Comparison of ENCODE assay signal across 12 cellular contexts in the genomic region with DNA sequence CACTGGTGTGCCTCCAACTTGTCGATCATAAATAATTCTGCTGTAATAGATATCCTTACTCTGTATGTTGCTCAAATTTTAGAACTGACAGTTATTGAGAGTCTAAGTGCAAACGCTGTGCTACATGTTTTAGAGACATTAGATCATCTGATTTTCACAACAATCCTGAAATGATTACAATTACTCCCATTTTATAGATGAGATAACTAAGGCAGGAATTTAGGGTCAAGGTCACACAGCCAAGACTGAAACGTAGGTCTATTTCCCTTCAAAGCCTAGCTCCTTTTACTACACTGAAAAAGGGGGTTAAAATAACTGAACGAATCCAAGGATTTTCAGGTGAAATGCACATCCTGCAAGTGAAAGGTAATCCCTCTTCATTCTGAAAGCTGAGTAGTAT. TPM values are rescaled to one million over a fixed set of nuclear protein-coding genes. Genes with fewer than 3 reads are reported as not detected.
DNase-seq lines count a peak whose midpoint lies in the region; ATAC-seq and TF ChIP-seq lines count a peak whose summit lies in the region.
"Had no signal": no experiment of that assay in that cellular context is flagged by ENCODE, and none has a peak within 500 bp of the region (broad histone marks: within the 10 kb centered on the region; RNA-seq: fewer than 3 reads in every experiment).

No MANE protein-coding gene starts in this region.

- peaks cover 36% of the 10 kb centered on the region for H3K4me1 Mint-ChIP-seq in activated CD4-positive, alpha-beta T cell treated with anti-CD3 and anti-CD28 coated beads for 36 hours
- H3K4me1 Mint-ChIP-seq in activated CD4-positive, alpha-beta T cell treated with anti-CD3 and anti-CD28 coated beads, Interleukin-2, amount 10 ng/mL, durations not matched to agents 7 days and 5 days: peaks cover 32% of the 10 kb centered on the region

- H3K27me3 ChIP-seq in skeletal muscle tissue (ENCODE audit: control insufficient read depth in 3 of 3, insufficient read depth in 3 of 3, low read length in 3 of 3): no peaks in the 10 kb centered on the region
- H3K27me3 ChIP-seq: upper lobe of right lung had no signal

- H3K9me3 ChIP-seq in SK-N-MC (ENCODE audit: low read depth, low read length) (no peaks in the 10 kb centered on the region), skeletal muscle tissue (ENCODE audit: control insufficient read depth in 3 of 3, low read length in 3 of 3) (no peaks in the 10 kb centered on the region)
- H3K9me3 ChIP-seq: upper lobe of right lung had no signal

- no peak for DNase-seq in activated CD4-positive, alpha-beta T cell treated with anti-CD3 and anti-CD28 coated beads for 36 hours
- DNase-seq in activated CD4-positive, alpha-beta T cell treated with anti-CD3 and anti-CD28 coated beads, Interleukin-2, amount 10 ng/mL, durations not matched to agents 7 days and 5 days: no peak
- DNase-seq in SK-N-MC (ENCODE audit: low read depth, low spot score) (no peak), fibroblast of the aortic adventitia (ENCODE audit: low read depth) (no peak), DMS79 treated with DMSO at 0.1 percent for 48 hours (lab: John Stamatoyannopoulos, UW) (no peak), 8988T (no peak)
- DNase-seq: activated CD8-positive, alpha-beta memory T cell treated with anti-CD3 and anti-CD28 coated beads, Interleukin-2, amount 10 ng/mL, durations not matched to agents 7 days and 5 days; NCI-H1694; SIG-M5; upper lobe of right lung had no signal

- H3K27me3 Mint-ChIP-seq in activated CD4-positive, alpha-beta T cell treated with anti-CD3 and anti-CD28 coated beads for 36 hours: no peaks in the 10 kb centered on the region
- H3K27me3 Mint-ChIP-seq in activated CD4-positive, alpha-beta T cell treated with anti-CD3 and anti-CD28 coated beads, Interleukin-2, amount 10 ng/mL, durations not matched to agents 7 days and 5 days: no peaks in the 10 kb centered on the region
- H3K27me3 Mint-ChIP-seq: activated CD8-positive, alpha-beta memory T cell treated with anti-CD3 and anti-CD28 coated beads, Interleukin-2, amount 10 ng/mL, durations not matched to agents 7 days and 5 days had no signal

- peak overlapping the region; percentile 89 for H3K4me3 Mint-ChIP-seq in activated CD4-positive, alpha-beta T cell treated with anti-CD3 and anti-CD28 coated beads for 36 hours
- no peak overlapping the region for H3K4me3 Mint-ChIP-seq in activated CD4-positive, alpha-beta T cell treated with anti-CD3 and anti-CD28 coated beads, Interleukin-2, amount 10 ng/mL, durations not matched to agents 7 days and 5 days

- no peak for TF ChIP-seq CTCF in fibroblast of the aortic adventitia (IDR thresholded peaks at IDR 0.05; ENCODE audit: insufficient read depth, low read length)

- H3K4me3 ChIP-seq in SK-N-MC (peak overlapping the region; percentile 87), fibroblast of the aortic adventitia (ENCODE audit: low read depth, low read length) (peak overlapping the region; percentile 88), skeletal muscle tissue (ENCODE audit: low read length in 3 of 3) (peak overlapping the region; percentile 15 to 99 (median 86))

- ATAC-seq in activated CD4-positive, alpha-beta T cell treated with anti-CD3 and anti-CD28 coated beads for 36 hours: no peak
- ATAC-seq in HG03439 (IDR thresholded peaks at IDR 0.05; ENCODE audit: unreplicated experiment): no peak
- ATAC-seq: activated CD8-positive, alpha-beta memory T cell treated with anti-CD3 and anti-CD28 coated beads, Interleukin-2, amount 10 ng/mL, durations not matched to agents 7 days and 5 days; upper lobe of right lung had no signal

- POLR2A ChIA-PET in activated CD4-positive, alpha-beta T cell treated with anti-CD3 and anti-CD28 coated beads for 36 hours (lab: Charles Lee): interaction anchor here (0.6 kb wide), 1 partner anchor 253 kb away, joined by 4 read pairs; no protein-coding TSS in a partner anchor
- POLR2A ChIA-PET in activated CD4-positive, alpha-beta T cell treated with anti-CD3 and anti-CD28 coated beads, Interleukin-2, amount 10 ng/mL, durations not matched to agents 7 days and 5 days (lab: Charles Lee): no interaction called here

- H3K9ac ChIP-seq in SK-N-MC (ENCODE audit: insufficient read length) (no peak overlapping the region), skeletal muscle tissue (ENCODE audit: low read depth in 1 of 3, low read length in 3 of 3) (peak overlapping the region; percentile 91 to 99 (median 97))

- intact Hi-C loops in activated CD4-positive, alpha-beta T cell treated with anti-CD3 and anti-CD28 coated beads for 36 hours (cut with DNase I, micrococcal nuclease): loop anchor here (10.0 kb wide), 2 partner anchors 299 to 1099 kb away; partner anchors contain the start of genes POGK (in 1 of the 2) and RCSD1 (in 1 of the 2)

- no peak overlapping the region for H3K27ac ChIP-seq in SK-N-MC
- peak overlapping the region; percentile 91 for H3K27ac ChIP-seq in skeletal muscle tissue (ENCODE audit: low read depth, low read length)

- H3K4me1 ChIP-seq in skeletal muscle tissue (ENCODE audit: control insufficient read depth in 3 of 3, insufficient read depth in 3 of 3, low read length in 3 of 3): peaks cover 6 to 19% (median 13%) of the 10 kb centered on the region in 3 donors

- no peak overlapping the region for H3K27ac Mint-ChIP-seq in activated CD4-positive, alpha-beta T cell treated with anti-CD3 and anti-CD28 coated beads for 36 hours
- H3K27ac Mint-ChIP-seq in activated CD4-positive, alpha-beta T cell treated with anti-CD3 and anti-CD28 coated beads, Interleukin-2, amount 10 ng/mL, durations not matched to agents 7 days and 5 days: no peak overlapping the region

- H3K36me3 ChIP-seq in SK-N-MC (ENCODE audit: insufficient read depth, low read length) (no peaks in the 10 kb centered on the region), skeletal muscle tissue (ENCODE audit: control insufficient read depth in 3 of 3, insufficient read depth in 3 of 3, low read length in 3 of 3) (no peaks in the 10 kb centered on the region)
- H3K36me3 ChIP-seq: upper lobe of right lung had no signal

- no peaks in the 10 kb centered on the region for H3K36me3 Mint-ChIP-seq in activated CD4-positive, alpha-beta T cell treated with anti-CD3 and anti-CD28 coated beads for 36 hours (ENCODE audit: low read depth)
- peaks cover 4% of the 10 kb centered on the region for H3K36me3 Mint-ChIP-seq in activated CD4-positive, alpha-beta T cell treated with anti-CD3 and anti-CD28 coated beads, Interleukin-2, amount 10 ng/mL, durations not matched to agents 7 days and 5 days (ENCODE audit: low read depth)

- no peaks in the 10 kb centered on the region for H3K9me3 Mint-ChIP-seq in activated CD4-positive, alpha-beta T cell treated with anti-CD3 and anti-CD28 coated beads for 36 hours (ENCODE audit: low read depth)
- H3K9me3 Mint-ChIP-seq in activated CD4-positive, alpha-beta T cell treated with anti-CD3 and anti-CD28 coated beads, Interleukin-2, amount 10 ng/mL, durations not matched to agents 7 days and 5 days: no peaks in the 10 kb centered on the region

- CTCF ChIA-PET in activated CD4-positive, alpha-beta T cell treated with anti-CD3 and anti-CD28 coated beads for 36 hours (lab: Charles Lee): interaction anchor here (3.0 kb wide), 1 partner anchor 148 kb away, joined by 9 read pairs; no protein-coding TSS in a partner anchor
- CTCF ChIA-PET in activated CD4-positive, alpha-beta T cell treated with anti-CD3 and anti-CD28 coated beads, Interleukin-2, amount 10 ng/mL, durations not matched to agents 7 days and 5 days (lab: Charles Lee): interaction anchor here (1.3 kb wide), 1 partner anchor 16 kb away, joined by 3 read pairs; no protein-coding TSS in a partner anchor

RNA-seq across cellular contexts. Expression of gene DCAF6, which starts 2.7 kb away (rescaled TPM):
- 10 to 100 TPM; 25.6 to 28.8 TPM for total RNA-seq in activated CD4-positive, alpha-beta T cell treated with anti-CD3 and anti-CD28 coated beads for 36 hours
- total RNA-seq in activated CD4-positive, alpha-beta T cell treated with anti-CD3 and anti-CD28 coated beads, Interleukin-2, amount 10 ng/mL, durations not matched to agents 7 days and 5 days: 10 to 100 TPM; 21.9 to 24.6 TPM
- total RNA-seq in fibroblast of the aortic adventitia (ENCODE audit: low replicate concordance) (68.9 and 83.4 TPM in 2 replicates), skeletal muscle tissue (93.9 TPM)

RNA-seq across cellular contexts. Expression of gene MPC2, which starts 3.1 kb away (rescaled TPM):
- total RNA-seq in activated CD4-positive, alpha-beta T cell treated with anti-CD3 and anti-CD28 coated beads for 36 hours: 10 to 100 TPM; 42.5 to 60.4 TPM
- total RNA-seq in activated CD4-positive, alpha-beta T cell treated with anti-CD3 and anti-CD28 coated beads, Interleukin-2, amount 10 ng/mL, durations not matched to agents 7 days and 5 days: 10 to 100 TPM; 51.9 to 53.0 TPM
- total RNA-seq in fibroblast of the aortic adventitia (ENCODE audit: low replicate concordance): 14.9 and 49.3 TPM in 2 replicates
- total RNA-seq in skeletal muscle tissue: 38.1 TPM

RNA-seq across cellular contexts. Expression of gene ADCY10, which starts 19.8 kb away (rescaled TPM):
- under 1 TPM; 0.11 to 0.30 TPM for total RNA-seq in activated CD4-positive, alpha-beta T cell treated with anti-CD3 and anti-CD28 coated beads for 36 hours
- under 1 TPM in 1 of 2 experiments, not detected in 1; 0.15 TPM for total RNA-seq in activated CD4-positive, alpha-beta T cell treated with anti-CD3 and anti-CD28 coated beads, Interleukin-2, amount 10 ng/mL, durations not matched to agents 7 days and 5 days
- total RNA-seq in fibroblast of the aortic adventitia (ENCODE audit: low replicate concordance) (0.09 and 0.25 TPM in 2 replicates), skeletal muscle tissue (under 0.01 TPM)
